ENCODE assay signal across 19 cellular contexts in the genomic region with DNA sequence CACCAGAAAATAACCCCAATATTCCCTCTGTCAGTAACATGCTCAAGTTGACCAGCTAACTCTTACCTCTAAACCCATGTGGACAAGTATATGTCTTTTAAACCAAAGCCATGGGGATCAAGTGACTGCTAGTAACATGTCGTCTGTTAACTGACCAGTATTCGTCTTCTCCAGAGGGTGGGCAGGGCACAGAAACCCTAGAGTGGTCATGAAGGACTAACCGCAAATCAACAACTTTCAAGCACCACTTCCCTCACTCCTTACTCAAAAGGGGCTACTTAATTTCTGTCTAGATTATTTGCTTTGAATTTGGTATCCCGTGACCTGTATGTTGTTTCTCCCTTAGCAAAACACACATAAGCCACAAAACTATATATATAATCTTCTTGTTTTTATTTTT.
DNase-seq lines count a peak whose midpoint lies in the region; ATAC-seq and TF ChIP-seq lines count a peak whose summit lies in the region.
"Had no signal": no experiment of that assay in that cellular context is flagged by ENCODE, and none has a peak within 500 bp of the region (broad histone marks: within the 10 kb centered on the region; RNA-seq: fewer than 3 reads in every experiment).

No MANE protein-coding gene starts in this region.

- TF ChIP-seq CTCF in IMR-90 (conservative IDR thresholded peaks at IDR 0.05; ENCODE audit: low read depth, low read length) (no peak), Panc1 (IDR thresholded peaks at IDR 0.05) (no peak), lower lobe of right lung (IDR thresholded peaks at IDR 0.05) (no peak), thyroid gland (IDR thresholded peaks at IDR 0.05) (no peak)

- H3K14ac ChIP-seq in IMR-90 (replicated peaks; ENCODE audit: low read depth, low read length) = no peak overlapping the region

- DNase-seq in IMR-90 (no peak), Panc1 (ENCODE audit: low read depth, low spot score) (no peak), lower lobe of right lung (no peak), thyroid gland (peak; percentile 5 to 26), A172 (ENCODE audit: low spot score) (no peak), dermis blood vessel endothelial cell (no peak)
- DNase-seq: 8988T; C1 segment of cervical spinal cord; Calu3; CD4-positive, alpha-beta memory T cell; COR-L47; DMS53; EL; GDM1; GM23248; H7; HCEC 1CT had no signal

- peak overlapping the region; percentile 75; the same call in 1 of the 2 replicates for H4K5ac ChIP-seq in IMR-90 (ENCODE audit: low read depth, low read length)

- H3K27me3 ChIP-seq in IMR-90 (ENCODE audit: control insufficient read depth, insufficient read depth, low read length) (no peaks in the 10 kb centered on the region), Panc1 (ENCODE audit: control insufficient read depth, insufficient read depth, low read length) (no peaks in the 10 kb centered on the region), lower lobe of right lung (ENCODE audit: low read depth) (no peaks in the 10 kb centered on the region), thyroid gland (no peaks in the 10 kb centered on the region)

- H2BK5ac ChIP-seq in IMR-90 (ENCODE audit: low read depth, low read length, poor library complexity, severe bottlenecking) = peak overlapping the region; percentile 22

- H3K18ac ChIP-seq in IMR-90 (ENCODE audit: low read depth, low read length) = peak overlapping the region; percentile 61; the same call in 1 of the 2 replicates

- intact Hi-C loops in IMR-90 (cut with micrococcal nuclease) = no loop called here
- intact Hi-C loops in Panc1 (cut with micrococcal nuclease; ENCODE audit: unreplicated experiment) = no loop called here
- intact Hi-C loops in lower lobe of right lung (cut with DNase I) = no loop called here
- intact Hi-C loops in thyroid gland (cut with DNase I) = no loop called here

- H4K91ac ChIP-seq in IMR-90 (ENCODE audit: insufficient read depth, low read depth, low read length) = no peak overlapping the region; the same call in 1 of the 2 replicates

- H3K36me3 ChIP-seq in IMR-90 (ENCODE audit: control insufficient read depth, insufficient read depth, low read length) = peaks cover 17% of the 10 kb centered on the region
- H3K36me3 ChIP-seq in Panc1 (ENCODE audit: control insufficient read depth, insufficient read depth, low read length) = no peaks in the 10 kb centered on the region
- peaks cover 18% of the 10 kb centered on the region for H3K36me3 ChIP-seq in lower lobe of right lung
- peaks cover 0 to 7% of the 10 kb centered on the region in 2 donors for H3K36me3 ChIP-seq in thyroid gland

- peak overlapping the region; percentile 36; the same call in 1 of the 3 replicates for H2BK15ac ChIP-seq in IMR-90 (ENCODE audit: low read depth, low read length)

- dilution Hi-C loops in IMR-90 (cut with HindIII; ENCODE audit: low sequenced_read_pairs, unreplicated experiment) = no loop called here

- peak overlapping the region; percentile 39; the same call in 1 of the 2 replicates for H2BK20ac ChIP-seq in IMR-90 (ENCODE audit: low read depth, low read length)

- no peak overlapping the region for H2BK120ac ChIP-seq in IMR-90 (ENCODE audit: low read depth, low read length)

- H3K9ac ChIP-seq in IMR-90 (ENCODE audit: low read depth, low read length) = no peak overlapping the region
- H3K9ac ChIP-seq: GM23248 had no signal

- CTCF ChIA-PET in IMR-90 (lab: Yijun Ruan, JAX) = interaction anchor here (0.7 kb wide), 1 partner anchor 409 kb away, joined by 3 read pairs; no protein-coding TSS in a partner anchor
- CTCF ChIA-PET in Panc1 (lab: Charles Lee) = no interaction called here

- no peak overlapping the region for H3K27ac ChIP-seq in IMR-90 (ENCODE audit: insufficient read depth, low read length)
- H3K27ac ChIP-seq in Panc1 (ENCODE audit: low read length) = peak overlapping the region; percentile 37; the same call in 1 of the 2 replicates
- no peak overlapping the region for H3K27ac ChIP-seq in lower lobe of right lung
- no peak overlapping the region for H3K27ac ChIP-seq in thyroid gland
- H3K27ac ChIP-seq: GM23248 had no signal

- no peak for TF ChIP-seq RAD21 in IMR-90 (IDR thresholded peaks at IDR 0.05; ENCODE audit: low read length)

- peaks cover 7% of the 10 kb centered on the region; the same call in 1 of the 2 replicates for H3K4me1 ChIP-seq in IMR-90 (ENCODE audit: control insufficient read depth, insufficient read depth, low read length)
- H3K4me1 ChIP-seq in Panc1 (ENCODE audit: control insufficient read depth, insufficient read depth, low read length) = peaks cover 8% of the 10 kb centered on the region
- H3K4me1 ChIP-seq in lower lobe of right lung = peaks cover 4% of the 10 kb centered on the region
- no peaks in the 10 kb centered on the region for H3K4me1 ChIP-seq in thyroid gland

- in situ Hi-C loops in IMR-90 (cut with MboI; ENCODE audit: low sequenced_read_pairs) (loop anchor here (25.0 kb wide), 1 partner anchor 195 kb away; no protein-coding TSS in a partner anchor), Panc1 (cut with HindIII; ENCODE audit: low pct_unique_long_range_greater_than_20kb, low sequenced_read_pairs) (no loop called here)

- H3K9me3 ChIP-seq in IMR-90 (ENCODE audit: control insufficient read depth, insufficient read depth, low read length) (no peaks in the 10 kb centered on the region), Panc1 (ENCODE audit: control insufficient read depth, insufficient read depth, low read depth, low read length) (no peaks in the 10 kb centered on the region), lower lobe of right lung (no peaks in the 10 kb centered on the region), thyroid gland (no peaks in the 10 kb centered on the region)

- WGBS in IMR-90 (ENCODE audit: extremely low coverage in 2 of 2, insufficient read length in 1 of 2), 2 experiments = no CpG with 5 or more reads among the region's 4 CpGs
- WGBS in thyroid gland, 2 donors = 51 to 72% methylated on average over 4 of the region's 4 CpGs

- TF ChIP-seq POLR2A in IMR-90 (IDR thresholded peaks at IDR 0.05; ENCODE audit: low read depth, low read length) = no peak
- TF ChIP-seq POLR2A in thyroid gland (IDR thresholded peaks at IDR 0.05) = no peak

- no peak overlapping the region for H3K4ac ChIP-seq in IMR-90 (ENCODE audit: low read depth, low read length)

- POLR2A ChIA-PET in IMR-90 (lab: Charles Lee; ENCODE audit: unreplicated experiment) (no interaction called here), Panc1 (lab: Charles Lee) (interaction anchor here (0.7 kb wide), 1 partner anchor 192 kb away, joined by 8 read pairs; no protein-coding TSS in a partner anchor)

- BruUV-seq in IMR-90 (replicated peaks; lab: Mats Ljungman, UMichigan) = no TSS peak
- BruUV-seq in Panc1 (replicated peaks; lab: Mats Ljungman, UMichigan) = no TSS peak

- peaks cover 4 to 5% of the 10 kb centered on the region in 2 experiments; a peak in 2 of 4 replicates for H3K79me1 ChIP-seq in IMR-90 (ENCODE audit: low read depth in 1 of 2, low read length in 2 of 2)

- H3K9me1 ChIP-seq in IMR-90 (ENCODE audit: insufficient read depth, low read length) = 0 out of 2 replicates have a peak, but pooled peaks cover 3% of the 10 kb centered on the region

- H2AK5ac ChIP-seq in IMR-90 (ENCODE audit: low read depth, low read length) = peak overlapping the region; percentile 67

- H2AK9ac ChIP-seq in IMR-90 (replicated peaks; ENCODE audit: low read depth, low read length, poor library complexity) = no peak overlapping the region

- no peak overlapping the region for H3K4me2 ChIP-seq in IMR-90 (ENCODE audit: low read depth, low read length)

- no peak overlapping the region for H3K4me3 ChIP-seq in IMR-90 (ENCODE audit: insufficient read depth, low read depth, low read length)
- H3K4me3 ChIP-seq in Panc1 (ENCODE audit: low read depth in 2 of 2, low read length in 2 of 2) = no peak overlapping the region
- H3K4me3 ChIP-seq in lower lobe of right lung = no peak overlapping the region
- H3K4me3 ChIP-seq in thyroid gland (replicated peaks in 1 of 3) = no peak overlapping the region
- H3K4me3 ChIP-seq: GM12878, GM23248 had no signal

- no peak for ATAC-seq in IMR-90 (ENCODE audit: low read depth)
- ATAC-seq in Panc1 = no peak
- peak; percentile 57 to 58 for ATAC-seq in lower lobe of right lung
- no peak for ATAC-seq in esophagus mucosa
- ATAC-seq: GM12878 had no signal

- no peak overlapping the region; a peak in 1 of 4 replicates for H4K8ac ChIP-seq in IMR-90 (ENCODE audit: low read depth in 2 of 2, low read length in 2 of 2)

- no peak overlapping the region for H2AFZ ChIP-seq in IMR-90 (replicated peaks; ENCODE audit: low read length, poor library complexity)
- H2AFZ ChIP-seq: GM23248 had no signal

- no peak overlapping the region for H3K56ac ChIP-seq in IMR-90 (ENCODE audit: extremely low read depth, insufficient read depth, low read length)

- H3K23ac ChIP-seq in IMR-90 (ENCODE audit: low read depth, low read length) = no peak overlapping the region

- no peaks in the 10 kb centered on the region for H4K20me1 ChIP-seq in IMR-90 (ENCODE audit: insufficient read depth, low read length)

TF ChIP-seq in IMR-90, 13 proteins besides CTCF, POLR2A, EP300 and RAD21 (continues in another document):
- TF ChIP-seq CHD1 (IDR thresholded peaks at IDR 0.05; ENCODE audit: low read depth, low read length) (no peak), BHLHE40 (IDR thresholded peaks at IDR 0.05; ENCODE audit: low read depth, low read length) (no peak), CEBPB (IDR thresholded peaks at IDR 0.05; ENCODE audit: low read depth, low read length) (no peak), SMC3 (IDR thresholded peaks at IDR 0.05; ENCODE audit: low read depth, low read length) (no peak), RCOR1 (IDR thresholded peaks at IDR 0.05; ENCODE audit: insufficient replicate concordance, low read length) (no peak), MAZ (IDR thresholded peaks at IDR 0.05; ENCODE audit: borderline replicate concordance, low read depth, low read length) (no peak)
- TF ChIP-seq, protein P1, sequence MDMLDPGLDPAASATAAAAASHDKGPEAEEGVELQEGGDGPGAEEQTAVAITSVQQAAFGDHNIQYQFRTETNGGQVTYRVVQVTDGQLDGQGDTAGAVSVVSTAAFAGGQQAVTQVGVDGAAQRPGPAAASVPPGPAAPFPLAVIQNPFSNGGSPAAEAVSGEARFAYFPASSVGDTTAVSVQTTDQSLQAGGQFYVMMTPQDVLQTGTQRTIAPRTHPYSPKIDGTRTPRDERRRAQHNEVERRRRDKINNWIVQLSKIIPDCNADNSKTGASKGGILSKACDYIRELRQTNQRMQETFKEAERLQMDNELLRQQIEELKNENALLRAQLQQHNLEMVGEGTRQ (IDR thresholded peaks at IDR 0.05; ENCODE audit: low read depth, low read length) = no peak
- TF ChIP-seq, protein P2, sequence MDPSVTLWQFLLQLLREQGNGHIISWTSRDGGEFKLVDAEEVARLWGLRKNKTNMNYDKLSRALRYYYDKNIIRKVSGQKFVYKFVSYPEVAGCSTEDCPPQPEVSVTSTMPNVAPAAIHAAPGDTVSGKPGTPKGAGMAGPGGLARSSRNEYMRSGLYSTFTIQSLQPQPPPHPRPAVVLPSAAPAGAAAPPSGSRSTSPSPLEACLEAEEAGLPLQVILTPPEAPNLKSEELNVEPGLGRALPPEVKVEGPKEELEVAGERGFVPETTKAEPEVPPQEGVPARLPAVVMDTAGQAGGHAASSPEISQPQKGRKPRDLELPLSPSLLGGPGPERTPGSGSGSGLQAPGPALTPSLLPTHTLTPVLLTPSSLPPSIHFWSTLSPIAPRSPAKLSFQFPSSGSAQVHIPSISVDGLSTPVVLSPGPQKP (IDR thresholded peaks at IDR 0.05; ENCODE audit: borderline replicate concordance, low read depth, low read length) = no peak

Comparison
In these comparisons a context has a peak if more than half of its experiments do, and no peak if none do; other contexts are left out.
1. ATAC-seq: peak in lower lobe of right lung (2 of 2); none in IMR-90 (single experiment), Panc1 (single experiment) and esophagus mucosa (single experiment).
2. DNase-seq: peak in thyroid gland (2 of 2); none in IMR-90 (single experiment), Panc1 (single experiment), lower lobe of right lung (single experiment), A172 (single experiment) and dermis blood vessel endothelial cell (single experiment).